In genomic region chr7:106774768-106775551, GRCh38 we compare ENCODE assay signal across 9 cellular contexts.
DNase-seq lines count a peak whose midpoint lies in the region; ATAC-seq and TF ChIP-seq lines count a peak whose summit lies in the region.
"Had no signal": no experiment of that assay in that cellular context is flagged by ENCODE, and none has a peak within 500 bp of the region (broad histone marks: within the 10 kb centered on the region; RNA-seq: fewer than 3 reads in every experiment).

No MANE protein-coding gene starts in this region.

- H3K27ac Mint-ChIP-seq in MCF 10A (ENCODE audit: low read depth, unreplicated experiment) = peak overlapping the region; percentile 79

- CTCF ChIA-PET in MCF 10A (lab: Yijun Ruan, JAX) = interaction anchor here (0.6 to 1.5 kb wide), 7 partner anchors 12 to 732 kb away, joined by 3 to 5 read pairs (median 3); partner anchors contain the start of gene CCDC71L

- no peak overlapping the region for H3K4me2 ChIP-seq in hepatocyte

- TF ChIP-seq CTCF in MCF 10A (IDR thresholded peaks at IDR 0.05; ENCODE audit: unreplicated experiment) = no peak
- TF ChIP-seq CTCF in breast epithelium (IDR thresholded peaks at IDR 0.05) = no peak
- TF ChIP-seq CTCF in hepatocyte (IDR thresholded peaks at IDR 0.05; ENCODE audit: poor library complexity) = no peak

- H3K9me3 ChIP-seq in breast epithelium (no peaks in the 10 kb centered on the region), hepatocyte (ENCODE audit: low read depth) (no peaks in the 10 kb centered on the region), MG63 (no peaks in the 10 kb centered on the region)

- no peaks in the 10 kb centered on the region for H3K9me2 ChIP-seq in hepatocyte (replicated peaks; ENCODE audit: insufficient read depth)

- no TSS peak for BruUV-seq in MCF 10A (replicated peaks; lab: Mats Ljungman, UMichigan)

- H3K36me3 Mint-ChIP-seq in MCF 10A (ENCODE audit: insufficient read depth, unreplicated experiment) = no peaks in the 10 kb centered on the region

- peak overlapping the region; percentile 23 for H3K4me3 Mint-ChIP-seq in MCF 10A (ENCODE audit: unreplicated experiment)

- H3K36me3 ChIP-seq in breast epithelium (no peaks in the 10 kb centered on the region), hepatocyte (replicated peaks; ENCODE audit: insufficient read depth, low read depth) (no peaks in the 10 kb centered on the region), MG63 (no peaks in the 10 kb centered on the region)

- TF ChIP-seq POLR2A in breast epithelium (IDR thresholded peaks at IDR 0.05) = no peak

- intact Hi-C loops in MCF 10A (cut with micrococcal nuclease) (no loop called here), breast epithelium (cut with DNase I; ENCODE audit: low total_unique reads) (no loop called here)

- H4K20me1 ChIP-seq in hepatocyte (ENCODE audit: insufficient read depth, poor library complexity, severe bottlenecking) = no peaks in the 10 kb centered on the region

- H3K27me3 ChIP-seq in breast epithelium (no peaks in the 10 kb centered on the region), hepatocyte (no peaks in the 10 kb centered on the region), MG63 (no peaks in the 10 kb centered on the region)

- H3K27me3 Mint-ChIP-seq in MCF 10A (ENCODE audit: insufficient read depth, unreplicated experiment) = no peaks in the 10 kb centered on the region

- no peak overlapping the region for H2AFZ ChIP-seq in hepatocyte

- no peak overlapping the region for H3K4me3 ChIP-seq in breast epithelium
- H3K4me3 ChIP-seq in hepatocyte = no peak overlapping the region
- no peak overlapping the region for H3K4me3 ChIP-seq in MG63

- POLR2A ChIA-PET in MCF 10A (lab: Yijun Ruan, JAX) = interaction anchor here (0.6 to 1.6 kb wide), 4 partner anchors 105 to 418 kb away, joined by 3 to 11 read pairs (median 4); no protein-coding TSS in a partner anchor

- H3K4me1 ChIP-seq in breast epithelium (no peaks in the 10 kb centered on the region), hepatocyte (ENCODE audit: insufficient read depth) (peaks cover 3% of the 10 kb centered on the region)

- H3K4me1 Mint-ChIP-seq in MCF 10A (ENCODE audit: insufficient read depth, unreplicated experiment) = peaks cover 23% of the 10 kb centered on the region

- ATAC-seq in GM18873 (IDR thresholded peaks at IDR 0.05; ENCODE audit: low FRiP score, unreplicated experiment) = no peak

- WGBS in hepatocyte (ENCODE audit: low lambda C conversion rate, missing lambda C conversion rate) = 76% methylated on average over 12 of the region's 12 CpGs

- DNase-seq in MCF 10A (ENCODE audit: unreplicated experiment) (peak; percentile 27), breast epithelium (ENCODE audit: low spot score in 2 of 2) (no peak), hepatocyte (ENCODE audit: low spot score) (no peak), substantia nigra (lab: John Stamatoyannopoulos, UW) (no peak), MG63 (no peak), mucosa of gallbladder (ENCODE audit: low spot score) (no peak)
- DNase-seq in activated CD4-positive, alpha-beta T cell treated with anti-CD3 and anti-CD28 coated beads, Interleukin-2, amount 50 U/mL, for 4 hours = peak; percentile 28 to 34
- DNase-seq: C1 segment of cervical spinal cord had no signal

- H3K27ac ChIP-seq in breast epithelium (no peak overlapping the region), hepatocyte (peak overlapping the region; percentile 3), substantia nigra (ENCODE audit: low read depth, low read length, poor library complexity, severe bottlenecking) (no peak overlapping the region)

- no peaks in the 10 kb centered on the region for H3K79me2 ChIP-seq in hepatocyte

- no peaks in the 10 kb centered on the region for H3K9me3 Mint-ChIP-seq in MCF 10A (ENCODE audit: unreplicated experiment)

Comparison
In these comparisons a context has a peak if more than half of its experiments do, and no peak if none do; other contexts are left out.
1. DNase-seq: peak in MCF 10A (single experiment) and activated CD4-positive, alpha-beta T cell treated with anti-CD3 and anti-CD28 coated beads, Interleukin-2, amount 50 U/mL, for 4 hours (2 of 2); none in breast epithelium (0 of 2), hepatocyte (single experiment), substantia nigra (0 of 49), MG63 (single experiment) and mucosa of gallbladder (single experiment).